In the genomic region with DNA sequence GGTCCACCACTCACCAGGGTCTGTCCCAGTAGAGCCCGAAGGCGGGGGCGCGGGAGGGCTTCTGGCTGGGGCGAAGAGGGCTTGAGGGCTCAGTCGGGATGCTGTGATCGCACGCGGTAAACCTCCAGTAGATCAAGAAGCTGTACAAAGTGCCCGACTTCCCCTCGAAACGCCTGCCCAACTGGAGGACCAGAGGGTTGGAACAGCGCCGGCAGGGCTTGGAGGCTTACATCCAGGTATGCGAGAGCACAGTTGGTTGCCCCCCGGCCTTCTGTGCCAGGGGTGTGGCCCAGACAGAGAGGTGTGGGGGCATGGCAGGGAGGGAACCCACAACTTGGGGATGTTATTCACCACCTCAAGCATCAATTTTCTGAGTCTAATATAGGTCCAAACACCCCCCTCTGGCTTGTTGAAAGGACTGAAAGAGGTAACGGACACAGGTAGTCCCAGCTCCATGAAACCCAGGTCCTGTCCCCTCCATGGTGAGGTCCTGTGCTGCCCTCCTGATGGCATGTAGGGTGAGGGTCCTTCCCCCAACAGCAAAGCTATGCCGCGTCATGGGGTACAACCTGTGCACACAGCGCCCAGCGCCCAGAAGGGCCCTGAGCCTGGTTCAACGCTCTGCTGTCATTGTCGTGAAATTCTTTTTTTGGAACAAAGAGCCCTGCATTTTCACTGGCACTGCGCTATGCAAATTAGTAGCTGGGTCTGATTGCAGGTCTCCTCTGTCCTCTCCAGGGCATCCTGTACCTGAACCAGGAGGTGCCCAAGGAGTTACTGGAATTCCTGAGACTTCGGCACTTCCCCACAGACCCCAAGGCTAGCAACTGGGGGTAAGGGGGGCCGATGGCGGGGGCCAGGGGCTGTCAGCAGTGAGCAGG, we compare ENCODE assay signal across 8 cellular contexts. TPM values are rescaled to one million over a fixed set of nuclear protein-coding genes. Genes with fewer than 3 reads are reported as not detected.
A peak's percentile ranks its signal among the peaks of the same experiment; 100 is the strongest.
DNase-seq lines count a peak whose midpoint lies in the region; ATAC-seq and TF ChIP-seq lines count a peak whose summit lies in the region.

No MANE protein-coding gene starts in this region.

- DNase-seq in GM10266 (ENCODE audit: extremely low spot score) (peak; percentile 55), NCI-H345 (lab: John Stamatoyannopoulos, UW) (peak; percentile 16), dorsolateral prefrontal cortex (peak in 1 of 10 donors; percentile 35), osteoblast (ENCODE audit: insufficient read length, low spot score, missing footprints) (peak; percentile 86), NCI-H1694 treated with DMSO at 0.1 percent for 48 hours (lab: John Stamatoyannopoulos, UW) (no peak), ureter (ENCODE audit: low spot score) (no peak)

- peaks cover 32% of the 10 kb centered on the region for H3K36me3 ChIP-seq in osteoblast (ENCODE audit: insufficient read depth, low read length)

- H3K4me2 ChIP-seq in osteoblast (ENCODE audit: insufficient read depth, low read length): peak overlapping the region; percentile 59

- no peaks in the 10 kb centered on the region for H3K9me3 ChIP-seq in osteoblast (ENCODE audit: low read depth, low read length)

- peak overlapping the region in 56 of 59 donors; percentile 26 to 96 (median 82) for H3K27ac ChIP-seq in dorsolateral prefrontal cortex
- no peak overlapping the region for H3K27ac ChIP-seq in osteoblast (ENCODE audit: low read depth, low read length)

- H4K20me1 ChIP-seq in osteoblast (ENCODE audit: insufficient read depth, low read length): peaks cover 32% of the 10 kb centered on the region

- no peak overlapping the region for H2AFZ ChIP-seq in osteoblast (ENCODE audit: low read length)

- ATAC-seq in GM21360 (IDR thresholded peaks at IDR 0.05; ENCODE audit: unreplicated experiment): peak; percentile 9
- no peak for ATAC-seq in activated CD4-positive, CD25-positive, alpha-beta regulatory T cell treated with anti-CD3 and anti-CD28 coated beads, Interleukin-2, amount 50 U/mL, for 24 hours

- TF ChIP-seq CTCF in GM10266 (IDR thresholded peaks at IDR 0.05; ENCODE audit: control insufficient read depth, insufficient read depth, low read depth, missing control alignments): no peak
- no peak for TF ChIP-seq CTCF in dorsolateral prefrontal cortex (IDR thresholded peaks at IDR 0.05 in 54 of 56, conservative IDR thresholded peaks at IDR 0.05 in 2 of 56; ENCODE audit: low read depth in 1 of 56, partially characterized antibody in 56 of 56)
- no peak for TF ChIP-seq CTCF in osteoblast (IDR thresholded peaks at IDR 0.05; ENCODE audit: extremely low read depth, low read depth, low read length)

- H3K4me1 ChIP-seq in osteoblast (ENCODE audit: insufficient read depth, low read length): peaks cover 11% of the 10 kb centered on the region

- intact Hi-C loops in dorsolateral prefrontal cortex (cut with DNase I): loop anchor here (2.0 to 10.0 kb wide), 3 partner anchors 56 to 548 kb away; no protein-coding TSS in a partner anchor

- H3K4me3 ChIP-seq in dorsolateral prefrontal cortex (peak overlapping the region; percentile 46 to 86 (median 69)), osteoblast (ENCODE audit: insufficient read depth, low read length) (no peak overlapping the region)

- H3K27me3 ChIP-seq in dorsolateral prefrontal cortex (peaks cover 0 to 19% (median 5%) of the 10 kb centered on the region in 45 donors), osteoblast (ENCODE audit: insufficient read depth, low read length) (peaks cover 21% of the 10 kb centered on the region)

- H3K79me2 ChIP-seq in osteoblast (ENCODE audit: insufficient read depth, low read length): peaks cover 3% of the 10 kb centered on the region

RNA-seq across cellular contexts. Expression of a gene that starts 1.2 kb away (rescaled TPM):
- 10 to 100 TPM in 113 of 120 experiments, 1 to 10 TPM in 7; 3.1 to 59.1 (median 19.8) TPM for total RNA-seq in dorsolateral prefrontal cortex
- total RNA-seq in osteoblast: under 0.01 and 0.29 TPM in 2 replicates
- 0.31 TPM for total RNA-seq in ureter

RNA-seq across cellular contexts. Expression of a gene that starts 10.1 kb away (rescaled TPM):
- total RNA-seq in dorsolateral prefrontal cortex (100 to 1,000 TPM in 85 of 120 experiments, 10 to 100 TPM in 35; 75.2 to 173 (median 106) TPM), osteoblast (954 and 1,032 TPM in 2 replicates), ureter (380 TPM)

RNA-seq across cellular contexts. Expression of a gene that starts 57.0 kb away (rescaled TPM):
- 100 to 1,000 TPM in 82 of 120 experiments, 10 to 100 TPM in 38; 71.7 to 193 (median 110) TPM for total RNA-seq in dorsolateral prefrontal cortex
- total RNA-seq in osteoblast: 51.0 and 51.9 TPM in 2 replicates
- total RNA-seq in ureter: 162 TPM

RNA-seq across cellular contexts. Expression of a gene that starts 59.1 kb away (rescaled TPM):
- total RNA-seq in dorsolateral prefrontal cortex (10 to 100 TPM; 13.7 to 37.5 (median 22.9) TPM), osteoblast (45.2 and 51.0 TPM in 2 replicates), ureter (35.5 TPM)

Comparison
In these comparisons a context has a peak if more than half of its experiments do, and no peak if none do; other contexts are left out.
1. DNase-seq: peak in GM10266 (single experiment), NCI-H345 (single experiment) and osteoblast (single experiment); none in NCI-H1694 treated with DMSO at 0.1 percent for 48 hours (single experiment) and ureter (single experiment).